1 cellular context compared by ENCODE assay signal in genomic region chr19:14136509-14137281, GRCh38.
TF ChIP-seq lines count a peak whose summit lies in the region.

Gene ASF1B, minus strand, starts transcription at chr19:14136589. Its CDS starts 133 bp downstream, at chr19:14136456.

TF ChIP-seq in K562, 482 proteins besides CTCF, POLR2A, EP300 and RAD21 (continued from another document and continues in another):
- TF ChIP-seq ZNF253 (CRISPR knock-in tag; conservative IDR thresholded peaks at IDR 0.05) (no peak), USF1 (CRISPR knock-in tag; IDR thresholded peaks at IDR 0.05) (peak; percentile 51), HNRNPLL (IDR thresholded peaks at IDR 0.05; ENCODE audit: low read depth, low read length, poor library complexity, severe bottlenecking) (peak; percentile 64), HDGF (IDR thresholded peaks at IDR 0.05) (no peak), EGR1 (conservative IDR thresholded peaks at IDR 0.05) (no peak; the same call in 1 of the 2 replicates), HMGXB4 (CRISPR knock-in tag; IDR thresholded peaks at IDR 0.05) (no peak; the same call in 1 of the 2 replicates), DIDO1 (tag; IDR thresholded peaks at IDR 0.05; ENCODE audit: low read depth) (no peak), FOSL1 (tag; conservative IDR thresholded peaks at IDR 0.05) (peak; percentile 13; the same call in 1 of the 2 replicates), CGGBP1 (CRISPR knock-in tag; IDR thresholded peaks at IDR 0.05) (no peak), MAFG (tag; conservative IDR thresholded peaks at IDR 0.05) (no peak), ZNF764 (CRISPR knock-in tag; IDR thresholded peaks at IDR 0.05; ENCODE audit: low read depth) (no peak), RBFOX2 (IDR thresholded peaks at IDR 0.05; ENCODE audit: low read depth, low read length) (peak; percentile 97), ZNF695 (CRISPR knock-in tag; IDR thresholded peaks at IDR 0.05) (no peak), PRMT5 (CRISPR knock-in tag; IDR thresholded peaks at IDR 0.05) (no peak), ZNF398 (CRISPR knock-in tag; IDR thresholded peaks at IDR 0.05) (no peak), CREBBP (IDR thresholded peaks at IDR 0.05; ENCODE audit: low read depth, low read length) (no peak), ZNF609 (CRISPR knock-in tag; IDR thresholded peaks at IDR 0.05; ENCODE audit: borderline replicate concordance) (peak; percentile 88; the same call in 1 of the 2 replicates), ZBTB33 (CRISPR knock-in tag; IDR thresholded peaks at IDR 0.05) (no peak), TOE1 (IDR thresholded peaks at IDR 0.05; ENCODE audit: borderline replicate concordance) (no peak), TOE1 (CRISPR knock-in tag; IDR thresholded peaks at IDR 0.05; ENCODE audit: borderline replicate concordance, low read depth) (no peak), FOXJ3 (CRISPR knock-in tag; IDR thresholded peaks at IDR 0.05) (no peak), ZBTB11 (CRISPR knock-in tag; IDR thresholded peaks at IDR 0.05) (peak in 1 of 3 experiments; percentile 89; a peak in 2 of 6 replicates), ZEB2 (IDR thresholded peaks at IDR 0.05) (no peak; the same call in 1 of the 2 replicates), SOX6 (IDR thresholded peaks at IDR 0.05) (peak; percentile 45; the same call in 1 of the 2 replicates), PTBP1 (IDR thresholded peaks at IDR 0.05; ENCODE audit: low read depth, low read length) (0 out of 2 replicates have a peak, but pooled peaks have one; percentile 39), THRAP3 (IDR thresholded peaks at IDR 0.05; ENCODE audit: borderline replicate concordance) (no peak), NELFE (IDR thresholded peaks at IDR 0.05; ENCODE audit: insufficient read depth, insufficient read length) (no peak), IFI16 (CRISPR knock-in tag; IDR thresholded peaks at IDR 0.05) (no peak), E4F1 (CRISPR knock-in tag; IDR thresholded peaks at IDR 0.05; ENCODE audit: borderline replicate concordance) (no peak), ELF4 (CRISPR knock-in tag; IDR thresholded peaks at IDR 0.05) (no peak), RBM15 (IDR thresholded peaks at IDR 0.05; ENCODE audit: insufficient read depth, low read length) (no peak), SRSF7 (optimal IDR thresholded peaks at IDR 0.05; ENCODE audit: low read depth, low read length) (no peak), ZNF277 (CRISPR knock-in tag; IDR thresholded peaks at IDR 0.05; ENCODE audit: borderline replicate concordance) (no peak), CREB5 (CRISPR knock-in tag; IDR thresholded peaks at IDR 0.05) (no peak)
